Comparison of ENCODE assay signal across 8 cellular contexts in the genomic region with DNA sequence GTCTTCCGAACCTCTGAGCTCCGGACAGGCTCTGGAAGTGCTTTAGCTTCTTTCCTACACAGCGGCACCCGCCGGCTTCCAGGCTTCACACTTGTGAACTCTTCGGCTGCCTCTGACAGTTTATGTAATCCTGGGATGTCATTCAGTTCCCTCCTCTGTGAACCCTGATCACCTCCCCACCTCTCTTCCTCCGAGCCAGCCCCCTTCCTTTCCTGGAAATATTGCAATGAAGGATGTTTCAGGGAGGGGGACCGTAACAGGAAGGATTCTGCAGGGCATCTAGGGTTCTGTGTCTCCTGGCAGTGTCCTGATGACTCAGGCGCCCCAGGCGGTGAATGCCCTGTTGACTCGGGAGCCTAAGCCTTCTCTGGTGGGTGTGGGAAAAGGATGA.
DNase-seq lines count a peak whose midpoint lies in the region; ATAC-seq and TF ChIP-seq lines count a peak whose summit lies in the region.

A gene (minus strand): TSS at position 95 of the 391 bp plus-strand sequence. CDS start 104 bp downstream, outside the sequence.

- H3K27me3 ChIP-seq in endocrine pancreas (ENCODE audit: control insufficient read depth, insufficient read depth, low read length) = no peaks in the 10 kb centered on the region
- H3K27me3 ChIP-seq in mucosa of rectum (ENCODE audit: control insufficient read depth in 2 of 2, insufficient read depth in 2 of 2, low read length in 2 of 2) = no peaks in the 10 kb centered on the region

- H3K36me3 ChIP-seq in endocrine pancreas (ENCODE audit: control insufficient read depth, insufficient read depth, low read length) (no peaks in the 10 kb centered on the region), mucosa of rectum (ENCODE audit: control insufficient read depth in 2 of 2, insufficient read depth in 2 of 2, low read length in 2 of 2) (no peaks in the 10 kb centered on the region)

- peak within 1 kb of the TSS; percentile 80 to 87 for H3K27ac ChIP-seq in mucosa of rectum (ENCODE audit: low read depth in 2 of 2, low read length in 2 of 2)

- ATAC-seq in GM19438 (IDR thresholded peaks at IDR 0.05; ENCODE audit: low read depth, unreplicated experiment) (peak; percentile 16), HG03460 (IDR thresholded peaks at IDR 0.05; ENCODE audit: unreplicated experiment) (no peak), GM21619 (IDR thresholded peaks at IDR 0.05; ENCODE audit: unreplicated experiment) (no peak)

- H3K9me3 ChIP-seq in endocrine pancreas (ENCODE audit: control insufficient read depth, low read length) (no peaks in the 10 kb centered on the region), mucosa of rectum (ENCODE audit: control insufficient read depth in 2 of 2, low read length in 2 of 2) (no peaks in the 10 kb centered on the region)

- TF ChIP-seq CTCF in AG09309 (IDR thresholded peaks at IDR 0.05; ENCODE audit: control insufficient read depth, insufficient read depth, low read depth, low read length, missing control alignments) = peak; percentile 9

- H3K9ac ChIP-seq in endocrine pancreas (ENCODE audit: control insufficient read depth, insufficient read depth, low read length) (peak within 1 kb of the TSS; percentile 87), mucosa of rectum (ENCODE audit: low read depth in 1 of 2, low read length in 2 of 2) (peak within 1 kb of the TSS; percentile 77 to 86)

- H3K4me3 ChIP-seq in AG09309 (ENCODE audit: control insufficient read depth, low read depth, low read length) = peak within 1 kb of the TSS; percentile 42
- peak within 1 kb of the TSS; percentile 51 for H3K4me3 ChIP-seq in endocrine pancreas (ENCODE audit: control insufficient read depth, insufficient read depth, low read length)
- H3K4me3 ChIP-seq in mucosa of rectum (ENCODE audit: low read length in 2 of 2) = peak within 1 kb of the TSS; percentile 79 to 91

- no peaks in the 10 kb centered on the region for H3K4me1 ChIP-seq in endocrine pancreas (ENCODE audit: control insufficient read depth, insufficient read depth, low read length)
- H3K4me1 ChIP-seq in mucosa of rectum (ENCODE audit: control insufficient read depth in 2 of 2, insufficient read depth in 2 of 2, low read length in 2 of 2) = peaks cover 22 to 27% of the 10 kb centered on the region in 2 donors

- DNase-seq in AG09309 (ENCODE audit: low read depth) = no peak
- peak; percentile 47 for DNase-seq in RPMI8226
- DNase-seq in NCI-H2227 (lab: John Stamatoyannopoulos, UW; ENCODE audit: unreplicated experiment) = no peak
